In genomic region chr2:212995920-212996319, GRCh38 we compare ENCODE assay signal across 23 cellular contexts.
DNase-seq lines count a peak whose midpoint lies in the region; ATAC-seq and TF ChIP-seq lines count a peak whose summit lies in the region.
"Had no signal": no experiment of that assay in that cellular context is flagged by ENCODE, and none has a peak within 500 bp of the region (broad histone marks: within the 10 kb centered on the region; RNA-seq: fewer than 3 reads in every experiment).

No MANE protein-coding gene starts in this region.

- no peaks in the 10 kb centered on the region for H3K36me3 ChIP-seq in ACC112 (ENCODE audit: insufficient read depth, low read length)
- H3K36me3 ChIP-seq: gastroesophageal sphincter, lower lobe of right lung, neutrophil, spleen, suprapubic skin, uterus had no signal

- no peak overlapping the region for H3K4me3 Mint-ChIP-seq in HFFc6
- no peak overlapping the region for H3K4me3 Mint-ChIP-seq in stimulated activated naive CD8-positive, alpha-beta T cell treated with anti-CD3 and anti-CD28 coated beads, Interleukin-15, amount 100 ng/mL, for 72 hours
- H3K4me3 Mint-ChIP-seq: activated CD8-positive, alpha-beta T cell treated with anti-CD3 and anti-CD28 coated beads, Interleukin-2, amount 10 ng/mL, durations not matched to agents 7 days and 5 days; activated naive CD4-positive, alpha-beta T cell treated with anti-CD3 and anti-CD28 coated beads, Interleukin-2, amount 50 U/mL, for 24 hours; activated T-cell treated with anti-CD3 and anti-CD28 coated beads, Interleukin-2, amount 50 U/mL, for 24 hours had no signal

- H3K36me3 Mint-ChIP-seq in HFFc6 (ENCODE audit: low read depth): peaks cover 9% of the 10 kb centered on the region
- H3K36me3 Mint-ChIP-seq: activated naive CD4-positive, alpha-beta T cell treated with anti-CD3 and anti-CD28 coated beads, Interleukin-2, amount 50 U/mL, for 24 hours had no signal

- peaks cover 51% of the 10 kb centered on the region for H3K4me1 Mint-ChIP-seq in HFFc6 (ENCODE audit: low read depth)
- peaks cover 3% of the 10 kb centered on the region for H3K4me1 Mint-ChIP-seq in stimulated activated naive CD8-positive, alpha-beta T cell treated with anti-CD3 and anti-CD28 coated beads, Interleukin-15, amount 100 ng/mL, for 72 hours

- DNase-seq in HFFc6 (peak; percentile 52), amniotic epithelial cell (ENCODE audit: low read depth) (peak; percentile 34), fibroblast of peridontal ligament (ENCODE audit: extremely low read depth) (peak; percentile 66), SK-N-DZ (ENCODE audit: low spot score) (no peak)
- no peak for DNase-seq in stimulated activated naive CD8-positive, alpha-beta T cell treated with anti-CD3 and anti-CD28 coated beads, Interleukin-15, amount 100 ng/mL, for 72 hours
- no peak for DNase-seq in activated CD8-positive, alpha-beta memory T cell treated with anti-CD3 and anti-CD28 coated beads, Interleukin-2, amount 50 U/mL, for 4 hours
- DNase-seq: activated CD8-positive, alpha-beta T cell treated with anti-CD3 and anti-CD28 coated beads, Interleukin-2, amount 10 ng/mL, durations not matched to agents 7 days and 5 days; activated T-cell treated with anti-CD3 and anti-CD28 coated beads, Interleukin-2, amount 50 U/mL, for 24 hours; body of pancreas; C1 segment of cervical spinal cord; lower lobe of right lung; NCI-H1105 treated with DMSO at 0.1 percent for 48 hours; NCI-H2081 treated with DMSO at 0.1 percent for 48 hours; NCI-H446; spleen; uterus had no signal

- no peak for ATAC-seq in HG03354 (IDR thresholded peaks at IDR 0.05; ENCODE audit: poor library complexity, severe bottlenecking, unreplicated experiment)
- no peak for ATAC-seq in stimulated activated naive CD8-positive, alpha-beta T cell treated with anti-CD3 and anti-CD28 coated beads, Interleukin-15, amount 100 ng/mL, for 72 hours
- ATAC-seq: activated CD8-positive, alpha-beta T cell treated with anti-CD3 and anti-CD28 coated beads, Interleukin-2, amount 10 ng/mL, durations not matched to agents 7 days and 5 days; body of pancreas; gastroesophageal sphincter; lower lobe of right lung had no signal

- no peak overlapping the region for H3K27ac Mint-ChIP-seq in HFFc6
- no peak overlapping the region for H3K27ac Mint-ChIP-seq in stimulated activated naive CD8-positive, alpha-beta T cell treated with anti-CD3 and anti-CD28 coated beads, Interleukin-15, amount 100 ng/mL, for 72 hours
- H3K27ac Mint-ChIP-seq: activated CD8-positive, alpha-beta T cell treated with anti-CD3 and anti-CD28 coated beads, Interleukin-2, amount 10 ng/mL, durations not matched to agents 7 days and 5 days; activated naive CD4-positive, alpha-beta T cell treated with anti-CD3 and anti-CD28 coated beads, Interleukin-2, amount 50 U/mL, for 24 hours; activated T-cell treated with anti-CD3 and anti-CD28 coated beads, Interleukin-2, amount 50 U/mL, for 24 hours had no signal

- H2AFZ ChIP-seq in ACC112 (ENCODE audit: low read length, unreplicated experiment): no peak overlapping the region

- H3K27ac ChIP-seq in ACC112 (ENCODE audit: low read depth, low read length): peak overlapping the region; percentile 19
- H3K27ac ChIP-seq: body of pancreas, coronary artery, gastroesophageal sphincter, lower lobe of right lung, neutrophil, spleen, suprapubic skin, uterus had no signal

- no peak for TF ChIP-seq CTCF in HFFc6 (IDR thresholded peaks at IDR 0.05)

- peaks cover 40% of the 10 kb centered on the region for H3K4me1 ChIP-seq in ACC112 (ENCODE audit: control insufficient read depth, insufficient read depth, low read length, unreplicated experiment)
- H3K4me1 ChIP-seq: body of pancreas, lower lobe of right lung, uterus had no signal

- H3K4me3 ChIP-seq in ACC112 (ENCODE audit: low read depth, low read length): peak overlapping the region; percentile 7; the same call in 1 of the 2 replicates
- H3K4me3 ChIP-seq: body of pancreas, coronary artery, gastroesophageal sphincter, lower lobe of right lung, spleen, suprapubic skin, uterus had no signal

- H3K79me2 ChIP-seq in ACC112 (ENCODE audit: control insufficient read depth, insufficient read depth, low read length, unreplicated experiment): no peaks in the 10 kb centered on the region

- H3K27me3 Mint-ChIP-seq in HFFc6 (ENCODE audit: insufficient read depth): no peaks in the 10 kb centered on the region
- H3K27me3 Mint-ChIP-seq in stimulated activated naive CD8-positive, alpha-beta T cell treated with anti-CD3 and anti-CD28 coated beads, Interleukin-15, amount 100 ng/mL, for 72 hours: no peaks in the 10 kb centered on the region
- H3K27me3 Mint-ChIP-seq: activated naive CD4-positive, alpha-beta T cell treated with anti-CD3 and anti-CD28 coated beads, Interleukin-2, amount 50 U/mL, for 24 hours; activated T-cell treated with anti-CD3 and anti-CD28 coated beads, Interleukin-2, amount 50 U/mL, for 24 hours had no signal

- H3K9me3 Mint-ChIP-seq in HFFc6: no peaks in the 10 kb centered on the region
- H3K9me3 Mint-ChIP-seq in stimulated activated naive CD8-positive, alpha-beta T cell treated with anti-CD3 and anti-CD28 coated beads, Interleukin-15, amount 100 ng/mL, for 72 hours: peaks cover 0 to 8% of the 10 kb centered on the region in 2 donors
- H3K9me3 Mint-ChIP-seq: activated naive CD4-positive, alpha-beta T cell treated with anti-CD3 and anti-CD28 coated beads, Interleukin-2, amount 50 U/mL, for 24 hours; activated T-cell treated with anti-CD3 and anti-CD28 coated beads, Interleukin-2, amount 50 U/mL, for 24 hours had no signal

- H3K27me3 ChIP-seq in ACC112 (ENCODE audit: insufficient read depth, low read length): no peaks in the 10 kb centered on the region
- H3K27me3 ChIP-seq: body of pancreas, gastroesophageal sphincter, neutrophil, spleen, suprapubic skin, uterus had no signal

Comparison
In these comparisons a context has a peak if more than half of its experiments do, and no peak if none do; other contexts are left out.
1. DNase-seq: peak in HFFc6 (single experiment), amniotic epithelial cell (single experiment) and fibroblast of peridontal ligament (single experiment); none in SK-N-DZ (single experiment), stimulated activated naive CD8-positive, alpha-beta T cell treated with anti-CD3 and anti-CD28 coated beads, Interleukin-15, amount 100 ng/mL, for 72 hours (0 of 2) and activated CD8-positive, alpha-beta memory T cell treated with anti-CD3 and anti-CD28 coated beads, Interleukin-2, amount 50 U/mL, for 4 hours (single experiment).